25 cellular contexts compared by ENCODE assay signal in the genomic region with DNA sequence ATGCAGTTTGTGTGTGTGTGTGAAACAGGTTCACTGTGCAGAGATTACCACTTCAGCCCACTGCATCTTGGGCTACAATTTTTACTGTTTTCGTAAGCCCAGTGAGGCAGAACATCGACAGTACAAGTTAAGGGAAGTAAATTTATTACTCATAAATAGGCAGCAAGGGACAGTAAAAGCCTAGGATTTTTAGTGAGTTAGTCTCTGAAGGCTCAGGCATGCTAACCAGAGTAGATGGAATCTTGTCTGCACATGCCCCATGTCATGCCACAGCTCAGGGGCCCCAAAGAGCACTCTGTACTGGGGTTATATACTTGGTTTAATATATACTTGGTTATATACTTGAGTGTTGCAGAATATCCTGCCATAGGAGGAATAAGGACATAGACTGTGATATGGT.
"Had no signal": no experiment of that assay in that cellular context is flagged by ENCODE, and none has a peak within 500 bp of the region (broad histone marks: within the 10 kb centered on the region; RNA-seq: fewer than 3 reads in every experiment).

No MANE protein-coding gene starts in this region.

- FAIRE-seq: islet of Langerhans, kidney had no signal

- ATAC-seq: heart left ventricle; left cardiac atrium; left lung; lower lobe of right lung; natural killer cell; right lobe of liver; stimulated activated naive B cell treated with anti-CD40 and anti-IgM and Interleukin-4, amounts not matched to agents 10 μg/mL and 1 μg/mL and 100 μg/mL, for 72 hours; stimulated activated naive CD8-positive, alpha-beta T cell treated with anti-CD3 and anti-CD28 coated beads, Interleukin-15, Interleukin-2, amounts not matched to agents 100 U/mL and 50 U/mL, for 24 hours had no signal

- H3K4me1 ChIP-seq: heart left ventricle, left lung, lower lobe of right lung, right atrium auricular region, right lobe of liver, stomach, testis, thyroid gland, uterus had no signal

- H3K27ac ChIP-seq: heart left ventricle, left lung, lower lobe of right lung, ovary, right atrium auricular region, right lobe of liver, stomach, testis, thyroid gland, uterus had no signal

- DNase-seq: heart left ventricle; hypothalamus; immature natural killer cell; kidney; left cardiac atrium; left lung; lower lobe of right lung; mammary epithelial cell; mesendoderm; naive B cell; natural killer cell; ovary; right lobe of liver; stimulated activated CD4-positive, alpha-beta T cell treated with anti-CD3 and anti-CD28 coated beads, Interleukin-12 subunit alpha, Interleukin-12 subunit beta, amount 100 ng/mL, for 4 hours; stimulated activated CD4-positive, alpha-beta T cell treated with anti-CD3 and anti-CD28 coated beads, Interleukin-15, amount 100 ng/mL, for 24 hours; stimulated activated CD4-positive, alpha-beta T cell treated with anti-CD3 and anti-CD28 coated beads, Interleukin-2, amount 100 ng/mL, for 24 hours; stimulated activated CD4-positive, alpha-beta T cell treated with anti-CD3 and anti-CD28 coated beads, Interleukin-4, amount 100 ng/mL, for 1 hour; stimulated activated naive B cell treated with anti-CD40 and anti-IgM and Interleukin-4, amounts not matched to agents 10 μg/mL and 1 μg/mL and 100 μg/mL, for 72 hours; stimulated activated naive CD8-positive, alpha-beta T cell treated with anti-CD3 and anti-CD28 coated beads, Interleukin-15, Interleukin-2, amounts not matched to agents 100 U/mL and 50 U/mL, for 24 hours; stomach; testis; thyroid gland; uterus had no signal

- H3K4me3 ChIP-seq: heart left ventricle, left lung, lower lobe of right lung, ovary, right atrium auricular region, right lobe of liver, stomach, testis, thyroid gland, uterus had no signal

- H3K9me3 ChIP-seq: lower lobe of right lung, ovary, right atrium auricular region, right lobe of liver, testis, thyroid gland, uterus had no signal

- H3K27me3 ChIP-seq: heart left ventricle, left lung, ovary, right atrium auricular region, right lobe of liver, stomach, testis, thyroid gland, uterus had no signal

- H3K36me3 ChIP-seq: heart left ventricle, left lung, lower lobe of right lung, ovary, right atrium auricular region, right lobe of liver, stomach, thyroid gland, uterus had no signal
